ENCODE assay signal across 14 cellular contexts in the genomic region with DNA sequence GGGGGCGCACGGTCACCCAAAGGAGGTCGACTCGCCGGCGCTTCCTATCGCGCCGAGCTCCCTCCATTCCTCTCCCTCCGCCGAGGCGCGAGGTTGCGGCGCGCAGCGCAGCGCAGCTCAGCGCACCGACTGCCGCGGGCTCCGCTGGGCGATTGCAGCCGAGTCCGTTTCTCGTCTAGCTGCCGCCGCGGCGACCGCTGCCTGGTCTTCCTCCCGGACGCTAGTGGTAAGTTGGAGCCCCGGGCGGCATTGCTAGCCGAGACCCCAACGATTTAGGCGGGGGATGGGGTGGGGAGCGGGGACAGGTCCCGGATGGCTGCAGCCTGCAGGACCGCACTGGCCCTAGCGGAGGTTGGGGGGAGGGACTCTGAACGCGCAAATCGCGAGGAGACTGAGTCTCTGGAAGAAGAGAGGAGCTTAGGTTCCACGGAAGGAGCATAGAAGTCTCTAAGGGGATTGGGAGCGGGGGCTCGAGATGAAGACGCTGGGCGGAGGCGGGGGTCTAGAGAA. TPM values are rescaled to one million over a fixed set of nuclear protein-coding genes. Genes with fewer than 3 reads are reported as not detected.
A peak's percentile ranks its signal among the peaks of the same experiment; 100 is the strongest.
DNase-seq lines count a peak whose midpoint lies in the region; ATAC-seq, FAIRE-seq and TF ChIP-seq lines count a peak whose summit lies in the region.
"Had no signal": no experiment of that assay in that cellular context is flagged by ENCODE, and none has a peak within 500 bp of the region (broad histone marks: within the 10 kb centered on the region; RNA-seq: fewer than 3 reads in every experiment).

No MANE protein-coding gene starts in this region.

- peak overlapping the region; percentile 56 for H3K9ac ChIP-seq in HUES6 (ENCODE audit: low read length)
- H3K9ac ChIP-seq in neural cell (ENCODE audit: low read length): peak overlapping the region; percentile 54

- no peak overlapping the region for H3K27ac ChIP-seq in HUES6 (ENCODE audit: low read depth, low read length)
- no peak overlapping the region for H3K27ac ChIP-seq in neural cell (ENCODE audit: low read length)

- no peaks in the 10 kb centered on the region for H3K4me1 Mint-ChIP-seq in activated naive CD8-positive, alpha-beta T cell treated with anti-CD3 and anti-CD28 coated beads, Interleukin-2, amount 50 U/mL, for 24 hours
- H3K4me1 Mint-ChIP-seq: activated naive CD4-positive, alpha-beta T cell treated with anti-CD3 and anti-CD28 coated beads, Interleukin-2, amount 10 ng/mL, durations not matched to agents 7 days and 5 days; natural killer cell had no signal

- H3K9me3 Mint-ChIP-seq in activated naive CD8-positive, alpha-beta T cell treated with anti-CD3 and anti-CD28 coated beads, Interleukin-2, amount 50 U/mL, for 24 hours: no peaks in the 10 kb centered on the region

- no peak overlapping the region for H3K27ac Mint-ChIP-seq in activated naive CD8-positive, alpha-beta T cell treated with anti-CD3 and anti-CD28 coated beads, Interleukin-2, amount 50 U/mL, for 24 hours
- H3K27ac Mint-ChIP-seq: natural killer cell had no signal

- peaks cover 24% of the 10 kb centered on the region for H3K27me3 Mint-ChIP-seq in activated naive CD8-positive, alpha-beta T cell treated with anti-CD3 and anti-CD28 coated beads, Interleukin-2, amount 50 U/mL, for 24 hours

- H3K9me3 ChIP-seq in HUES6 (ENCODE audit: control insufficient read depth, insufficient read depth, low read depth, low read length) (no peaks in the 10 kb centered on the region), neural cell (ENCODE audit: low read length) (no peaks in the 10 kb centered on the region)

- TF ChIP-seq EP300 in neural cell (conservative IDR thresholded peaks at IDR 0.05; ENCODE audit: poor library complexity, severe bottlenecking): no peak

- H3K36me3 Mint-ChIP-seq in activated naive CD8-positive, alpha-beta T cell treated with anti-CD3 and anti-CD28 coated beads, Interleukin-2, amount 50 U/mL, for 24 hours (ENCODE audit: low read depth): no peaks in the 10 kb centered on the region
- H3K36me3 Mint-ChIP-seq: natural killer cell had no signal

- DNase-seq in AG10803 (ENCODE audit: low read depth) (peak; percentile 0), fibroblast of mammary gland (ENCODE audit: low read depth) (peak; percentile 6), urothelium cell line (ENCODE audit: low spot score) (no peak)
- no peak for DNase-seq in NK-92 treated with Interleukin-12 subunit alpha and Interleukin-12 subunit beta, amount 100 ng/mL, for 24 hours (lab: John Stamatoyannopoulos, UW)
- DNase-seq in activated naive CD8-positive, alpha-beta T cell treated with anti-CD3 and anti-CD28 coated beads, Interleukin-2, amount 50 U/mL, for 24 hours: no peak
- DNase-seq: activated CD8-positive, alpha-beta memory T cell treated with anti-CD3 and anti-CD28 coated beads for 24 hours; activated naive CD4-positive, alpha-beta T cell treated with anti-CD3 and anti-CD28 coated beads, Interleukin-2, amount 10 ng/mL, durations not matched to agents 7 days and 5 days; DMS79 treated with DMSO at 0.1 percent for 48 hours; natural killer cell; NCI-H510A had no signal

- H3K9me2 ChIP-seq in neural cell (ENCODE audit: insufficient read depth, low read length): no peaks in the 10 kb centered on the region

- peaks cover 31% of the 10 kb centered on the region for H3K4me1 ChIP-seq in HUES6 (ENCODE audit: control insufficient read depth, insufficient read depth, low read length)

- H3K27me3 ChIP-seq in HUES6 (ENCODE audit: control insufficient read depth, insufficient read depth, low read length): peaks cover 70% of the 10 kb centered on the region
- peaks cover 29% of the 10 kb centered on the region for H3K27me3 ChIP-seq in neural cell (ENCODE audit: insufficient read depth, low read depth, low read length)

- H3K4me3 ChIP-seq in AG10803 (ENCODE audit: low read length) (peak overlapping the region; percentile 12), HUES6 (ENCODE audit: low read depth, low read length) (peak overlapping the region; percentile 49), fibroblast of mammary gland (ENCODE audit: control insufficient read depth, low read depth, low read length) (no peak overlapping the region), neural cell (ENCODE audit: low read length) (peak overlapping the region; percentile 75)

- no peaks in the 10 kb centered on the region for H4K20me1 ChIP-seq in neural cell (ENCODE audit: insufficient read depth)

- no peak overlapping the region for H3K4me3 Mint-ChIP-seq in activated naive CD8-positive, alpha-beta T cell treated with anti-CD3 and anti-CD28 coated beads, Interleukin-2, amount 50 U/mL, for 24 hours
- H3K4me3 Mint-ChIP-seq: activated naive CD4-positive, alpha-beta T cell treated with anti-CD3 and anti-CD28 coated beads, Interleukin-2, amount 10 ng/mL, durations not matched to agents 7 days and 5 days; natural killer cell had no signal

- H3K4me2 ChIP-seq in neural cell (ENCODE audit: low read length): peak overlapping the region; percentile 44

- H3K79me2 ChIP-seq in neural cell (replicated peaks; ENCODE audit: insufficient read depth, low read length): peaks cover 10% of the 10 kb centered on the region

- no peak for ATAC-seq in GM18861 (IDR thresholded peaks at IDR 0.05; ENCODE audit: unreplicated experiment)
- no peak for ATAC-seq in activated naive CD8-positive, alpha-beta T cell treated with anti-CD3 and anti-CD28 coated beads, Interleukin-2, amount 50 U/mL, for 24 hours
- ATAC-seq: natural killer cell had no signal

- TF ChIP-seq CTCF in AG10803 (conservative IDR thresholded peaks at IDR 0.05; ENCODE audit: low read length): no peak
- no peak for TF ChIP-seq CTCF in fibroblast of mammary gland (conservative IDR thresholded peaks at IDR 0.05; ENCODE audit: control insufficient read depth, insufficient read depth, low read depth, low read length)
- TF ChIP-seq CTCF in neural cell (IDR thresholded peaks at IDR 0.05; ENCODE audit: poor library complexity, severe bottlenecking): no peak

- H3F3A ChIP-seq in neural cell (ENCODE audit: insufficient read depth, low read length, poor library complexity, severe bottlenecking): no peaks in the 10 kb centered on the region

- peak overlapping the region; percentile 4 for H2AFZ ChIP-seq in neural cell (ENCODE audit: low read depth, low read length)

- no peak for TF ChIP-seq RAD21 in neural cell (conservative IDR thresholded peaks at IDR 0.05)

- no peak for FAIRE-seq in urothelium cell line (lab: Jason Lieb, UNC)
- FAIRE-seq: GM12892 had no signal

- H3K36me3 ChIP-seq in HUES6 (ENCODE audit: control insufficient read depth, insufficient read depth, low read length) (peaks cover 7% of the 10 kb centered on the region; the same call in 1 of the 2 replicates), neural cell (ENCODE audit: insufficient read depth, low read length) (no peaks in the 10 kb centered on the region)

TF ChIP-seq in neural cell, 6 proteins besides CTCF, POLR2A, EP300 and RAD21:
- TF ChIP-seq MXI1 (conservative IDR thresholded peaks at IDR 0.05; ENCODE audit: poor library complexity, severe bottlenecking) (no peak), POLR2AphosphoS5 (IDR thresholded peaks at IDR 0.05) (peak; percentile 8)

RNA-seq across cellular contexts. Expression of a gene that starts 0.6 kb away (rescaled TPM):
- 7.2 and 8.6 TPM in 2 replicates for polyA plus RNA-seq in neural cell
- 6.8 and 9.5 TPM in 2 replicates for polyA minus RNA-seq in neural cell

Comparison
In these comparisons a context has a peak if more than half of its experiments do, and no peak if none do; other contexts are left out.
1. DNase-seq: peak in AG10803 (single experiment) and fibroblast of mammary gland (single experiment); none in NK-92 treated with Interleukin-12 subunit alpha and Interleukin-12 subunit beta, amount 100 ng/mL, for 24 hours (single experiment), activated naive CD8-positive, alpha-beta T cell treated with anti-CD3 and anti-CD28 coated beads, Interleukin-2, amount 50 U/mL, for 24 hours (single experiment) and urothelium cell line (single experiment).